ENCODE assay signal across 10 cellular contexts in the genomic region with DNA sequence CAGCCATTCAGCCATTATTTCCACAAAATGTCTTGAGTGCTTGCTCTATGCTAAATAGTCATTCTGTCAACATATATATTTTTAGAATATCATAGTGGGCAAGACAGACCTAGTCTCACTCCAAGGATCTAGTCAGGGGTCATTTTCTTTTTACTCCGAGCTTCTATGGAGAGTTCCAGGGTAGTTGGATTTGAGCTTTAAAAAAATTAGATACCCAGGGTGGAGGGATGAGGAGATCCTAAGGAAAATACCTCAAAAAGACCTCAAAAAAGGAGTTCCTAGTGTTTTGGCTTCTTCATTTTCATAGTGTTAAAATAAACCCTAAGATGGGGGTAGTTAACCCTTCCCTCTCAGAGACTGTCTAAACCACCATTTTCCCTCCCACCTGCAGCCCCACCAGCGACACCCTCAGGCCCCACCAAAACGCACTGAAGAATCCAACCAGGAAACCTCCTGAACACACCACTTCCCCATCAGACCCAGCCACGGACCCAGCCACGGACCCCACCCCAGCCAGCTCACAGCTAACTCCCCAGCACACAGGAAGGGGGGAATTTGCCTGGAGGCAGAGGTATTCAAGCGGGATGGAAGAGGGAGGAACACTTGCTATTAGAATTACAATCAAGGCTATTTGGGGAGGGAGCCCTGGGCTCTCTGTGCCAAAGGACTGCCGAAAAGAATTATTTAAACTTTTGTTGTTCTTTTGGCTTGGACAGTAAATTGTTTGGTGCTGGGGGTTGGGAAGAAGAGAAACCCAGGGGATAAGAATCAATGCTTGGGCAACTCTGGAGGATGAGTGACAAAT. TPM values are rescaled to one million over a fixed set of nuclear protein-coding genes. Genes with fewer than 3 reads are reported as not detected.
DNase-seq lines count a peak whose midpoint lies in the region; ATAC-seq, FAIRE-seq and TF ChIP-seq lines count a peak whose summit lies in the region.
"Had no signal": no experiment of that assay in that cellular context is flagged by ENCODE, and none has a peak within 500 bp of the region (broad histone marks: within the 10 kb centered on the region; RNA-seq: fewer than 3 reads in every experiment).

No MANE protein-coding gene starts in this region.

- 57 to 59% methylated on average over 7 of the region's 7 CpGs for WGBS in heart right ventricle, 2 donors

- TF ChIP-seq POLR2A in endothelial cell of umbilical vein (IDR thresholded peaks at IDR 0.05; ENCODE audit: low read depth, low read length), result no peak

- H3K79me2 ChIP-seq in OCI-LY3 (ENCODE audit: low read length) (peaks cover 14% of the 10 kb centered on the region), endothelial cell of umbilical vein (ENCODE audit: control insufficient read depth, insufficient read depth, low read length) (peaks cover 17% of the 10 kb centered on the region)

- dilution Hi-C loops in endothelial cell of umbilical vein (cut with MboI; ENCODE audit: extremely low pct_ligation_motif_present, low sequenced_read_pairs), result no loop called here

- no peaks in the 10 kb centered on the region for H3K36me3 ChIP-seq in OCI-LY3 (replicated peaks; ENCODE audit: low read depth, low read length)
- no peaks in the 10 kb centered on the region for H3K36me3 ChIP-seq in endothelial cell of umbilical vein (ENCODE audit: control insufficient read depth in 2 of 2, extremely low read depth in 1 of 2, insufficient read depth in 2 of 2, low read length in 2 of 2)
- no peaks in the 10 kb centered on the region for H3K36me3 ChIP-seq in heart right ventricle
- H3K36me3 ChIP-seq in CD8-positive, alpha-beta T cell (ENCODE audit: insufficient read depth, low read length), result no peaks in the 10 kb centered on the region
- H3K36me3 ChIP-seq: Peyer's patch, tibial artery had no signal

- no peak for DNase-seq in activated CD4-positive, alpha-beta memory T cell treated with anti-CD3 and anti-CD28 coated beads, Interleukin-2, amount 10 ng/mL, durations not matched to agents 7 days and 5 days
- DNase-seq in activated CD4-positive, alpha-beta memory T cell treated with anti-CD3 and anti-CD28 coated beads for 36 hours, result no peak
- DNase-seq in endothelial cell of umbilical vein (ENCODE audit: low read depth, low spot score) (no peak), renal cortical epithelial cell (ENCODE audit: low read depth) (peak; percentile 60), heart right ventricle (no peak)
- DNase-seq in CD8-positive, alpha-beta T cell, result no peak
- no peak for DNase-seq in activated CD4-positive, CD25-positive, alpha-beta regulatory T cell treated with anti-CD3 and anti-CD28 coated beads, Interleukin-2, amount 50 U/mL, for 72 hours
- DNase-seq: tibial artery had no signal

- no peaks in the 10 kb centered on the region for H3K9me1 ChIP-seq in endothelial cell of umbilical vein (replicated peaks; ENCODE audit: control insufficient read depth, extremely low read depth, insufficient read depth, low read length)

- H3K9me3 ChIP-seq in OCI-LY3 (ENCODE audit: insufficient read depth, low read length) (no peaks in the 10 kb centered on the region), endothelial cell of umbilical vein (replicated peaks; ENCODE audit: control insufficient read depth, insufficient read depth, low read length) (no peaks in the 10 kb centered on the region), heart right ventricle (no peaks in the 10 kb centered on the region)
- no peaks in the 10 kb centered on the region for H3K9me3 ChIP-seq in CD8-positive, alpha-beta T cell (ENCODE audit: low read length)
- H3K9me3 ChIP-seq: Peyer's patch, tibial artery had no signal

- H3K9ac ChIP-seq in OCI-LY3 (ENCODE audit: low read length) (peak overlapping the region; percentile 80), endothelial cell of umbilical vein (replicated peaks; ENCODE audit: extremely low read depth, insufficient read depth, low read length) (peak overlapping the region; percentile 83)

- H3K4me3 ChIP-seq in OCI-LY3 (ENCODE audit: low read length), result peak overlapping the region; percentile 89
- peak overlapping the region in 2 of 3 experiments; percentile 28 to 75 for H3K4me3 ChIP-seq in endothelial cell of umbilical vein (replicated peaks in 1 of 3; ENCODE audit: insufficient read depth in 1 of 3, low read depth in 1 of 3, low read length in 3 of 3)
- H3K4me3 ChIP-seq in heart right ventricle, result peak overlapping the region in 1 of 10 donors; percentile 17
- H3K4me3 ChIP-seq in CD8-positive, alpha-beta T cell (ENCODE audit: low read depth, low read length), result no peak overlapping the region

- intact Hi-C loops in activated CD4-positive, alpha-beta memory T cell treated with anti-CD3 and anti-CD28 coated beads for 36 hours (cut with micrococcal nuclease), result no loop called here
- intact Hi-C loops in endothelial cell of umbilical vein (cut with micrococcal nuclease), result loop anchor here (1.0 kb wide), 1 partner anchor 24 kb away; no protein-coding TSS in a partner anchor
- intact Hi-C loops in heart right ventricle (cut with DNase I), result no loop called here
- intact Hi-C loops in CD8-positive, alpha-beta T cell (cut with DNase I, micrococcal nuclease), result no loop called here

- H3K27ac ChIP-seq in OCI-LY3 (ENCODE audit: low read length), result no peak overlapping the region
- peak overlapping the region; percentile 90 for H3K27ac ChIP-seq in endothelial cell of umbilical vein (ENCODE audit: insufficient read depth, low read depth, low read length)
- no peak overlapping the region for H3K27ac ChIP-seq in heart right ventricle
- no peak overlapping the region for H3K27ac ChIP-seq in CD8-positive, alpha-beta T cell (ENCODE audit: low read depth, low read length)
- H3K27ac ChIP-seq: tibial artery had no signal

- CTCF ChIA-PET in activated CD4-positive, alpha-beta memory T cell treated with anti-CD3 and anti-CD28 coated beads, Interleukin-2, amount 10 ng/mL, durations not matched to agents 7 days and 5 days (lab: Charles Lee), result interaction anchor here (0.7 kb wide), 1 partner anchor 161 kb away, joined by 4 read pairs; no protein-coding TSS in a partner anchor
- CTCF ChIA-PET in activated CD4-positive, alpha-beta memory T cell treated with anti-CD3 and anti-CD28 coated beads for 36 hours (lab: Charles Lee), result no interaction called here
- CTCF ChIA-PET in endothelial cell of umbilical vein (lab: Charles Lee), result interaction anchor here (0.7 to 1.7 kb wide), 3 partner anchors 14 to 24 kb away, joined by 3 to 9 read pairs (median 4); no protein-coding TSS in a partner anchor
- CTCF ChIA-PET in CD8-positive, alpha-beta T cell (lab: Charles Lee), result interaction anchor here (1.0 kb wide), 1 partner anchor 33 kb away, joined by 3 read pairs; no protein-coding TSS in a partner anchor

- H3K4me1 ChIP-seq in OCI-LY3 (ENCODE audit: low read length), result peaks cover 23% of the 10 kb centered on the region
- H3K4me1 ChIP-seq in endothelial cell of umbilical vein (ENCODE audit: control insufficient read depth, extremely low read depth, insufficient read depth, low read length), result peaks cover 23% of the 10 kb centered on the region
- H3K4me1 ChIP-seq in heart right ventricle, result peaks cover 0 to 33% (median 19%) of the 10 kb centered on the region in 9 donors
- peaks cover 17% of the 10 kb centered on the region for H3K4me1 ChIP-seq in CD8-positive, alpha-beta T cell (ENCODE audit: insufficient read depth, low read length)

- POLR2A ChIA-PET in activated CD4-positive, alpha-beta memory T cell treated with anti-CD3 and anti-CD28 coated beads, Interleukin-2, amount 10 ng/mL, durations not matched to agents 7 days and 5 days (lab: Charles Lee), result interaction anchor here (1.4 kb wide), 1 partner anchor 13 kb away, joined by 3 read pairs; no protein-coding TSS in a partner anchor
- POLR2A ChIA-PET in activated CD4-positive, alpha-beta memory T cell treated with anti-CD3 and anti-CD28 coated beads for 36 hours (lab: Charles Lee), result no interaction called here
- POLR2A ChIA-PET in endothelial cell of umbilical vein (lab: Charles Lee), result no interaction called here
- POLR2A ChIA-PET in CD8-positive, alpha-beta T cell (lab: Charles Lee), result no interaction called here

- ATAC-seq in heart right ventricle, result no peak
- ATAC-seq in CD8-positive, alpha-beta T cell, result no peak

- no TSS peak for BruUV-seq in endothelial cell of umbilical vein (replicated peaks; lab: Mats Ljungman, UMichigan)

- H3K4me3 Mint-ChIP-seq in activated CD4-positive, alpha-beta memory T cell treated with anti-CD3 and anti-CD28 coated beads, Interleukin-2, amount 10 ng/mL, durations not matched to agents 7 days and 5 days, result peak overlapping the region; percentile 22
- no peak overlapping the region for H3K4me3 Mint-ChIP-seq in activated CD4-positive, alpha-beta memory T cell treated with anti-CD3 and anti-CD28 coated beads for 36 hours
- H3K4me3 Mint-ChIP-seq in CD8-positive, alpha-beta T cell, result no peak overlapping the region

- no peaks in the 10 kb centered on the region for H3K36me3 Mint-ChIP-seq in activated CD4-positive, alpha-beta memory T cell treated with anti-CD3 and anti-CD28 coated beads, Interleukin-2, amount 10 ng/mL, durations not matched to agents 7 days and 5 days (ENCODE audit: low read depth)
- peaks cover 1% of the 10 kb centered on the region for H3K36me3 Mint-ChIP-seq in activated CD4-positive, alpha-beta memory T cell treated with anti-CD3 and anti-CD28 coated beads for 36 hours
- H3K36me3 Mint-ChIP-seq in CD8-positive, alpha-beta T cell, result no peaks in the 10 kb centered on the region

- peaks cover 16% of the 10 kb centered on the region for H3K4me1 Mint-ChIP-seq in activated CD4-positive, alpha-beta memory T cell treated with anti-CD3 and anti-CD28 coated beads, Interleukin-2, amount 10 ng/mL, durations not matched to agents 7 days and 5 days
- H3K4me1 Mint-ChIP-seq in activated CD4-positive, alpha-beta memory T cell treated with anti-CD3 and anti-CD28 coated beads for 36 hours (ENCODE audit: low read depth), result peaks cover 19% of the 10 kb centered on the region
- peaks cover 25% of the 10 kb centered on the region for H3K4me1 Mint-ChIP-seq in CD8-positive, alpha-beta T cell (ENCODE audit: low read depth)

- no peak overlapping the region for H2AFZ ChIP-seq in OCI-LY3 (ENCODE audit: low read depth, low read length)
- H2AFZ ChIP-seq in endothelial cell of umbilical vein (ENCODE audit: low read depth, low read length), result no peak overlapping the region

- H3K27me3 Mint-ChIP-seq in activated CD4-positive, alpha-beta memory T cell treated with anti-CD3 and anti-CD28 coated beads, Interleukin-2, amount 10 ng/mL, durations not matched to agents 7 days and 5 days, result peaks cover 35% of the 10 kb centered on the region
- H3K27me3 Mint-ChIP-seq in activated CD4-positive, alpha-beta memory T cell treated with anti-CD3 and anti-CD28 coated beads for 36 hours, result peaks cover 43% of the 10 kb centered on the region
- H3K27me3 Mint-ChIP-seq in CD8-positive, alpha-beta T cell (ENCODE audit: low read depth), result peaks cover 41% of the 10 kb centered on the region

- peaks cover 11% of the 10 kb centered on the region; the same call in 1 of the 2 replicates for H3K27me3 ChIP-seq in OCI-LY3 (ENCODE audit: low read depth, low read length)
- H3K27me3 ChIP-seq in endothelial cell of umbilical vein (ENCODE audit: control insufficient read depth in 2 of 2, insufficient read depth in 2 of 2, low read length in 2 of 2), result no peaks in the 10 kb centered on the region
- peaks cover 0 to 61% (median 5%) of the 10 kb centered on the region in 7 donors for H3K27me3 ChIP-seq in heart right ventricle
- peaks cover 20% of the 10 kb centered on the region for H3K27me3 ChIP-seq in CD8-positive, alpha-beta T cell (ENCODE audit: insufficient read depth, low read length)
- H3K27me3 ChIP-seq: Peyer's patch had no signal

- H3K4me2 ChIP-seq in OCI-LY3 (ENCODE audit: low read length) (peak overlapping the region; percentile 97), endothelial cell of umbilical vein (ENCODE audit: insufficient read depth, low read length) (peak overlapping the region; percentile 93)

- H3K9me3 Mint-ChIP-seq in activated CD4-positive, alpha-beta memory T cell treated with anti-CD3 and anti-CD28 coated beads, Interleukin-2, amount 10 ng/mL, durations not matched to agents 7 days and 5 days, result no peaks in the 10 kb centered on the region
- no peaks in the 10 kb centered on the region for H3K9me3 Mint-ChIP-seq in activated CD4-positive, alpha-beta memory T cell treated with anti-CD3 and anti-CD28 coated beads for 36 hours
- no peaks in the 10 kb centered on the region for H3K9me3 Mint-ChIP-seq in CD8-positive, alpha-beta T cell

- no peak for FAIRE-seq in endothelial cell of umbilical vein (lab: Jason Lieb, UNC)

- peak; percentile 31 for TF ChIP-seq CTCF in OCI-LY3 (IDR thresholded peaks at IDR 0.05; ENCODE audit: low read depth, low read length)
- TF ChIP-seq CTCF in endothelial cell of umbilical vein (IDR thresholded peaks at IDR 0.05; ENCODE audit: extremely low read depth in 1 of 2, insufficient read depth in 1 of 2, low read depth in 1 of 2, low read length in 2 of 2), result no peak
- no peak for TF ChIP-seq CTCF in heart right ventricle (IDR thresholded peaks at IDR 0.05)
- no peak for TF ChIP-seq CTCF in CD8-positive, alpha-beta T cell (IDR thresholded peaks at IDR 0.05)

- H4K20me1 ChIP-seq in OCI-LY3 (ENCODE audit: insufficient read depth, low read length) (no peaks in the 10 kb centered on the region), endothelial cell of umbilical vein (replicated peaks; ENCODE audit: control insufficient read depth, extremely low read depth, insufficient read depth, low read length) (no peaks in the 10 kb centered on the region)

- H3K27ac Mint-ChIP-seq in activated CD4-positive, alpha-beta memory T cell treated with anti-CD3 and anti-CD28 coated beads, Interleukin-2, amount 10 ng/mL, durations not matched to agents 7 days and 5 days, result no peak overlapping the region
- no peak overlapping the region for H3K27ac Mint-ChIP-seq in activated CD4-positive, alpha-beta memory T cell treated with anti-CD3 and anti-CD28 coated beads for 36 hours
- H3K27ac Mint-ChIP-seq in CD8-positive, alpha-beta T cell, result no peak overlapping the region

RNA-seq across cellular contexts. Expression of a gene that starts 2.2 kb away (rescaled TPM):
- 1 to 10 TPM; 3.6 to 4.0 TPM for total RNA-seq in activated CD4-positive, alpha-beta memory T cell treated with anti-CD3 and anti-CD28 coated beads, Interleukin-2, amount 10 ng/mL, durations not matched to agents 7 days and 5 days
- 1 to 10 TPM; 2.7 to 4.2 TPM for total RNA-seq in activated CD4-positive, alpha-beta memory T cell treated with anti-CD3 and anti-CD28 coated beads for 36 hours
- total RNA-seq in endothelial cell of umbilical vein, result 32.2 and 39.4 TPM in 2 replicates
- 5.5 and 7.3 TPM in 2 replicates for polyA plus RNA-seq in endothelial cell of umbilical vein
- polyA plus RNA-seq in endothelial cell of umbilical vein (2011; cell fraction: cytosol; rRNA removed), result 9.0 and 11.8 TPM in 2 replicates
- polyA plus RNA-seq in endothelial cell of umbilical vein (2011; cell fraction: nucleus; rRNA removed), result 11.7 and 17.6 TPM in 2 replicates
- polyA plus RNA-seq in endothelial cell of umbilical vein (2012), result 15.3 and 20.1 TPM in 2 replicates
- polyA minus RNA-seq in endothelial cell of umbilical vein, result 3.6 and 10.0 TPM in 2 replicates
- 2.7 TPM for polyA minus RNA-seq in endothelial cell of umbilical vein (2011; cell fraction: cytosol; rRNA and poly(A)+ RNA removed)
- polyA minus RNA-seq in endothelial cell of umbilical vein (2011; cell fraction: nucleus; rRNA and poly(A)+ RNA removed), result 2.9 and 5.9 TPM in 2 replicates
- total RNA-seq in renal cortical epithelial cell, result 1.9 and 5.7 TPM in 2 replicates
- total RNA-seq in heart right ventricle, result 1 to 10 TPM in 3 of 10 donors, under 1 TPM in 6, not detected in 1; 0.40 to 1.6 (median 0.76) TPM
- polyA plus RNA-seq in heart right ventricle, result 1 to 10 TPM in 1 of 2 donors, under 1 TPM in 1; 0.59 to 2.8 TPM
- not detected for total RNA-seq in CD8-positive, alpha-beta T cell
